In genomic region chrX:10326578-10326977, GRCh38 we compare ENCODE assay signal across 8 cellular contexts.
DNase-seq lines count a peak whose midpoint lies in the region; ATAC-seq, FAIRE-seq and TF ChIP-seq lines count a peak whose summit lies in the region.
"Had no signal": no experiment of that assay in that cellular context is flagged by ENCODE, and none has a peak within 500 bp of the region (broad histone marks: within the 10 kb centered on the region; RNA-seq: fewer than 3 reads in every experiment).

No MANE protein-coding gene starts in this region.

- intact Hi-C loops in pancreas (cut with DNase I), result no loop called here

- DNase-seq in GM04504 (ENCODE audit: low read depth) (peak; percentile 23), NCI-H2227 treated with DMSO at 0.1 percent for 48 hours (lab: John Stamatoyannopoulos, UW) (peak; percentile 6), chondrocyte (ENCODE audit: low spot score) (no peak), pancreas (no peak)
- DNase-seq in activated effector memory CD4-positive, alpha-beta T cell treated with anti-CD3 and anti-CD28 coated beads, Interleukin-2, amount 50 U/mL, for 16 hours, result no peak
- DNase-seq: NCI-H1930 had no signal

- H3K9me3 Mint-ChIP-seq in chondrocyte (ENCODE audit: low read depth), result peaks cover 20% of the 10 kb centered on the region

- H3K4me3 ChIP-seq in pancreas, result no peak overlapping the region

- no peak overlapping the region for H3K4me3 Mint-ChIP-seq in chondrocyte (ENCODE audit: unreplicated experiment)

- ATAC-seq in pancreas (peak in 2 of 4 donors; percentile 47 to 56), GM18909 (IDR thresholded peaks at IDR 0.05; ENCODE audit: poor library complexity, unreplicated experiment) (no peak), GM19023 (IDR thresholded peaks at IDR 0.05; ENCODE audit: unreplicated experiment) (no peak)

- peaks cover 0 to 9% (median 0%) of the 10 kb centered on the region in 4 donors for H3K27me3 ChIP-seq in pancreas

- no peaks in the 10 kb centered on the region for H3K4me1 ChIP-seq in pancreas

- FAIRE-seq in pancreas (lab: Jason Lieb, UNC), result peak; percentile 17

- no peaks in the 10 kb centered on the region for H3K27me3 Mint-ChIP-seq in chondrocyte (ENCODE audit: low read depth)

- 18 to 41% methylated on average over 2 of the region's 2 CpGs for whole genome bisulfite sequencing in pancreas, 2 donors

- no peaks in the 10 kb centered on the region for H3K36me3 ChIP-seq in pancreas

- no peaks in the 10 kb centered on the region for H3K36me3 Mint-ChIP-seq in chondrocyte (ENCODE audit: low read depth)

- H3K27ac Mint-ChIP-seq in chondrocyte (ENCODE audit: unreplicated experiment), result no peak overlapping the region

- peaks cover 13% of the 10 kb centered on the region for H3K4me1 Mint-ChIP-seq in chondrocyte (ENCODE audit: low read depth)

- H3K27ac ChIP-seq in pancreas, result no peak overlapping the region

- no peaks in the 10 kb centered on the region for H3K9me3 ChIP-seq in pancreas

- TF ChIP-seq CTCF in chondrocyte (IDR thresholded peaks at IDR 0.05), result peak; percentile 68
- TF ChIP-seq CTCF in pancreas (IDR thresholded peaks at IDR 0.05), result no peak

Comparison
In these comparisons a context has a peak if more than half of its experiments do, and no peak if none do; other contexts are left out.
1. DNase-seq: peak in GM04504 (single experiment) and NCI-H2227 treated with DMSO at 0.1 percent for 48 hours (single experiment); none in chondrocyte (single experiment), pancreas (0 of 6) and activated effector memory CD4-positive, alpha-beta T cell treated with anti-CD3 and anti-CD28 coated beads, Interleukin-2, amount 50 U/mL, for 16 hours (single experiment).